8 cellular contexts compared by ENCODE assay signal in the genomic region with DNA sequence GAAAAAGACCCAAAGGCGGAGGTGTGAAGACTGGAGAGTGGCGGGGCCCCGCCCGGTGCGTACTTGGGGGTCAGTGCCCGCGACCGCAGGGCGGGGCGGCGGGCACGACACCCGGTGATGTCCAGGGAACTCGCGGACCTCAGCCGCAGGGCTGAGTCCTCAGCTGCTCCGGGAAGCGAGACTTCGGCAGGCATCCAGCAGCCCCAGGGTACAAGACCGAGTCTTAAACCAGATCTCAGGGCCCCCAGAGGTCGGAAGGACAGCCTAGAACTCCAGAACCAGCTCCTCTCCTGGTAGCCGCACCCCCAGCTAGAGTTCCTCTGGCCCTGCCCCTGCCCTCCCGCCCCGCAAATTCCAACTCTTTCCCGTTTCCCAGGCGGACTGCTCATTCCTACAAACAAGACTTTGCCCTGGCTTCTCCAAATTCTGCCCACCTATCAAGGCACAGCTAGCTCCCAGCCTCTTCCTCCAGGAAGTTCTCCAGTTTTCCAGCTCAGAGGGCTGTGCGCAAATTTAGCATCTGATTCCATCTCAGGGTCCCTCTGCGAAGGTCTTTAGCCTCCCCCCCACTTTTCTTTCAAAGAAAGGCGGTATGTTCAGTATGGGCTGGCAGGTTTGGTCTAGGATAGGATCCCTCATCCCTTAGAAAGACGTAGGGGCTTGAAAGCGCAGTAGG. TPM values are rescaled to one million over a fixed set of nuclear protein-coding genes. Genes with fewer than 3 reads are reported as not detected.
DNase-seq lines count a peak whose midpoint lies in the region; ATAC-seq and TF ChIP-seq lines count a peak whose summit lies in the region.

No MANE protein-coding gene starts in this region.

- peaks cover 17 to 18% of the 10 kb centered on the region in 2 donors for H3K4me1 ChIP-seq in adrenal gland (replicated peaks in 1 of 2)

- H3K27me3 Mint-ChIP-seq in stimulated activated naive CD8-positive, alpha-beta T cell treated with anti-CD3 and anti-CD28 coated beads, Interleukin-15, amount 100 ng/mL, for 72 hours, result peaks cover 79% of the 10 kb centered on the region

- intact Hi-C loops in adrenal gland (cut with DNase I), result loop anchor here (5.0 to 10.0 kb wide), 2 partner anchors 182 to 184 kb away; no protein-coding TSS in a partner anchor

- H3K27ac ChIP-seq in adrenal gland, result peak overlapping the region in 2 of 5 donors; percentile 50 to 79

- DNase-seq in AG08395 (ENCODE audit: low spot score), result peak; percentile 9
- peak in 4 of 7 donors; percentile 16 to 29 (median 28) for DNase-seq in adrenal gland
- DNase-seq in iris pigment epithelial cell (ENCODE audit: low read depth), result peak; percentile 4
- peak in 1 of 2 donors; percentile 21 for DNase-seq in stimulated activated naive CD8-positive, alpha-beta T cell treated with anti-CD3 and anti-CD28 coated beads, Interleukin-15, amount 100 ng/mL, for 72 hours
- DNase-seq in iPS-NIHi7 (ENCODE audit: extremely low spot score), result no peak
- no peak for DNase-seq in amygdala (lab: John Stamatoyannopoulos, UW)

- ATAC-seq in HG02884 (IDR thresholded peaks at IDR 0.05; ENCODE audit: unreplicated experiment) (peak; percentile 3), HG02759 (IDR thresholded peaks at IDR 0.05; ENCODE audit: unreplicated experiment) (no peak)
- peak; percentile 34 for ATAC-seq in stimulated activated naive CD8-positive, alpha-beta T cell treated with anti-CD3 and anti-CD28 coated beads, Interleukin-15, amount 100 ng/mL, for 72 hours

- H3K4me3 ChIP-seq in adrenal gland, result peak overlapping the region in 2 of 4 donors; percentile 41 to 61

- H3K27ac Mint-ChIP-seq in stimulated activated naive CD8-positive, alpha-beta T cell treated with anti-CD3 and anti-CD28 coated beads, Interleukin-15, amount 100 ng/mL, for 72 hours, result no peak overlapping the region

- H3K27me3 ChIP-seq in adrenal gland, result peaks cover 3% of the 10 kb centered on the region

- no peaks in the 10 kb centered on the region for H3K9me3 Mint-ChIP-seq in stimulated activated naive CD8-positive, alpha-beta T cell treated with anti-CD3 and anti-CD28 coated beads, Interleukin-15, amount 100 ng/mL, for 72 hours

- H3K9me3 ChIP-seq in adrenal gland (replicated peaks in 1 of 3), result no peaks in the 10 kb centered on the region

- H3K4me3 Mint-ChIP-seq in stimulated activated naive CD8-positive, alpha-beta T cell treated with anti-CD3 and anti-CD28 coated beads, Interleukin-15, amount 100 ng/mL, for 72 hours, result peak overlapping the region; percentile 90 to 92

- 4 to 12% (median 7%) methylated on average over 10 to 31 of the region's 31 CpGs for WGBS in adrenal gland, 4 donors

- no peak for TF ChIP-seq CTCF in adrenal gland (IDR thresholded peaks at IDR 0.05)

- TF ChIP-seq POLR2A in adrenal gland (IDR thresholded peaks at IDR 0.05), result no peak

- peaks cover 47% of the 10 kb centered on the region for H3K4me1 Mint-ChIP-seq in stimulated activated naive CD8-positive, alpha-beta T cell treated with anti-CD3 and anti-CD28 coated beads, Interleukin-15, amount 100 ng/mL, for 72 hours

- H3K36me3 ChIP-seq in adrenal gland (replicated peaks in 1 of 2), result no peaks in the 10 kb centered on the region

RNA-seq across cellular contexts. Expression of a gene that starts 26.0 kb away (rescaled TPM):
- not detected for total RNA-seq in adrenal gland
- under 1 TPM; 0.03 to 0.08 (median 0.05) TPM for polyA plus RNA-seq in adrenal gland

RNA-seq across cellular contexts. Expression of a gene that starts 37.7 kb away (rescaled TPM):
- total RNA-seq in adrenal gland, result 10 to 100 TPM in 7 of 8 donors, 1 to 10 TPM in 1; 8.7 to 35.0 (median 27.8) TPM
- polyA plus RNA-seq in adrenal gland, result 10 to 100 TPM; 25.7 to 45.4 (median 34.7) TPM

RNA-seq across cellular contexts. Expression of a gene that starts 56.7 kb away (rescaled TPM):
- 10 to 100 TPM; 24.4 to 76.3 (median 33.3) TPM for total RNA-seq in adrenal gland
- 10 to 100 TPM; 37.9 to 65.8 (median 63.2) TPM for polyA plus RNA-seq in adrenal gland

RNA-seq across cellular contexts. Expression of a gene that starts 57.8 kb away (rescaled TPM):
- total RNA-seq in adrenal gland, result 100 to 1,000 TPM; 203 to 581 (median 294) TPM
- polyA plus RNA-seq in adrenal gland, result 100 to 1,000 TPM; 120 to 424 (median 246) TPM

Comparison
In these comparisons a context has a peak if more than half of its experiments do, and no peak if none do; other contexts are left out.
1. DNase-seq: peak in AG08395 (single experiment), adrenal gland (4 of 7) and iris pigment epithelial cell (single experiment); none in iPS-NIHi7 (single experiment) and amygdala (0 of 56).